ENCODE assay signal across 26 cellular contexts in genomic region chr1:201810466-201811216, GRCh38. TPM values are rescaled to one million over a fixed set of nuclear protein-coding genes. Genes with fewer than 3 reads are reported as not detected.
DNase-seq lines count a peak whose midpoint lies in the region; ATAC-seq, FAIRE-seq and TF ChIP-seq lines count a peak whose summit lies in the region.
"Had no signal": no experiment of that assay in that cellular context is flagged by ENCODE, and none has a peak within 500 bp of the region (broad histone marks: within the 10 kb centered on the region; RNA-seq: fewer than 3 reads in every experiment).

No MANE protein-coding gene starts in this region.

- H3K4me2 ChIP-seq in K562 (ENCODE audit: insufficient read depth, low read length) (no peak overlapping the region), neural cell (ENCODE audit: low read length) (no peak overlapping the region)
- H3K4me2 ChIP-seq: A549; BLaER1 treated with 17β-estradiol and CSF1 and Interleukin-3, amounts not matched to agents 10 nM and 100 nM had no signal

- in situ Hi-C loops in K562 (cut with MboI): no loop called here

- H3K9me2 ChIP-seq in neural cell (ENCODE audit: insufficient read depth, low read length): no peaks in the 10 kb centered on the region

- no peak overlapping the region for H3K4me3 Mint-ChIP-seq in naive thymus-derived CD4-positive, alpha-beta T cell
- H3K4me3 Mint-ChIP-seq: CD14-positive monocyte; CD4-positive, alpha-beta T cell; CD8-positive, alpha-beta memory T cell had no signal

- TF ChIP-seq POLR2A in K562 (conservative IDR thresholded peaks at IDR 0.05): no peak

- DNase-seq in K562 (ENCODE audit: extremely low read depth in 1 of 4, low spot score in 3 of 4): no peak
- DNase-seq in islet precursor cell: peak; percentile 40
- no peak for DNase-seq in naive thymus-derived CD4-positive, alpha-beta T cell
- no peak for DNase-seq in HTR-8/SVneo (ENCODE audit: insufficient read length, low spot score)
- no peak for DNase-seq in activated CD4-positive, CD25-positive, alpha-beta regulatory T cell treated with anti-CD3 and anti-CD28 coated beads, Interleukin-2, amount 50 U/mL, for 72 hours
- DNase-seq: 8988T; ACHN; AML-193; BE2C; CD4-positive, alpha-beta T cell; CD8-positive, alpha-beta memory T cell; DMS 273 treated with DMSO at 0.1 percent for 48 hours; DMS79; EL; GDM1; GOT3 had no signal

- FAIRE-seq in K562 (lab: Jason Lieb, UNC) (no peak), HTR-8/SVneo (lab: Jason Lieb, UNC) (no peak)
- FAIRE-seq: A549, D721Med, GM12878, H54 had no signal

- H4K20me1 ChIP-seq in K562 (replicated peaks; ENCODE audit: control insufficient read depth, insufficient read depth, low read length) (no peaks in the 10 kb centered on the region), neural cell (ENCODE audit: insufficient read depth) (no peaks in the 10 kb centered on the region)

- H3K9me3 Mint-ChIP-seq in naive thymus-derived CD4-positive, alpha-beta T cell: no peaks in the 10 kb centered on the region
- H3K9me3 Mint-ChIP-seq: CD14-positive monocyte; CD4-positive, alpha-beta T cell; CD8-positive, alpha-beta memory T cell had no signal

- H3K36me3 Mint-ChIP-seq in naive thymus-derived CD4-positive, alpha-beta T cell: peaks cover 0 to 39% (median 12%) of the 10 kb centered on the region in 5 donors

- peak overlapping the region in 1 of 9 donors; percentile 43 for H3K27ac Mint-ChIP-seq in naive thymus-derived CD4-positive, alpha-beta T cell
- H3K27ac Mint-ChIP-seq: CD14-positive monocyte; CD4-positive, alpha-beta T cell had no signal

- TF ChIP-seq CTCF in HEK293 (tag by site-specific recombination; IDR thresholded peaks at IDR 0.05): no peak
- TF ChIP-seq CTCF in K562 (IDR thresholded peaks at IDR 0.05 in 2 of 3, conservative IDR thresholded peaks at IDR 0.05 in 1 of 3; ENCODE audit: insufficient read depth in 2 of 3, low read depth in 1 of 3, low read length in 3 of 3): no peak
- TF ChIP-seq CTCF in neural cell (IDR thresholded peaks at IDR 0.05; ENCODE audit: poor library complexity, severe bottlenecking): no peak

- TF ChIP-seq RAD21 in K562 (CRISPR knock-in tag; conservative IDR thresholded peaks at IDR 0.05 in 1 of 2, IDR thresholded peaks at IDR 0.05 in 1 of 2): no peak
- no peak for TF ChIP-seq RAD21 in neural cell (conservative IDR thresholded peaks at IDR 0.05)

- H3K27ac ChIP-seq in HEK293 (ENCODE audit: extremely low read depth, low read depth, low read length) (no peak overlapping the region), K562 (ENCODE audit: extremely low read depth, low read depth, low read length) (no peak overlapping the region), neural cell (ENCODE audit: low read length) (no peak overlapping the region)
- H3K27ac ChIP-seq in naive thymus-derived CD4-positive, alpha-beta T cell (ENCODE audit: low read depth, low read length): no peak overlapping the region
- H3K27ac ChIP-seq: A549; BLaER1 treated with 17β-estradiol and CSF1 and Interleukin-3, amounts not matched to agents 10 nM and 100 nM had no signal

- no peaks in the 10 kb centered on the region for H3K27me3 Mint-ChIP-seq in naive thymus-derived CD4-positive, alpha-beta T cell
- H3K27me3 Mint-ChIP-seq: CD4-positive, alpha-beta T cell; CD8-positive, alpha-beta memory T cell had no signal

- TF ChIP-seq EP300 in K562 (IDR thresholded peaks at IDR 0.05; ENCODE audit: low read length) (no peak), neural cell (conservative IDR thresholded peaks at IDR 0.05; ENCODE audit: poor library complexity, severe bottlenecking) (no peak)

- POLR2A ChIA-PET in HEK293 (lab: Yijun Ruan, JAX) (no interaction called here), K562 (lab: Yijun Ruan, JAX) (no interaction called here)
- POLR2A ChIA-PET in naive thymus-derived CD4-positive, alpha-beta T cell (lab: Charles Lee): no interaction called here

- CTCF ChIA-PET in HEK293 (lab: Yijun Ruan, JAX): no interaction called here
- CTCF ChIA-PET in K562 (lab: Yijun Ruan, JAX; ENCODE audit: low intra/inter-chr PET ratio): no interaction called here
- CTCF ChIA-PET in naive thymus-derived CD4-positive, alpha-beta T cell (lab: Charles Lee): no interaction called here

- intact Hi-C loops in K562 (cut with micrococcal nuclease): no loop called here
- intact Hi-C loops in naive thymus-derived CD4-positive, alpha-beta T cell (cut with micrococcal nuclease): no loop called here

- no peak overlapping the region for H3K4me3 ChIP-seq in HEK293 (ENCODE audit: low read depth, low read length)
- H3K4me3 ChIP-seq in K562: no peak overlapping the region
- H3K4me3 ChIP-seq in neural cell (ENCODE audit: low read length): no peak overlapping the region
- no peak overlapping the region for H3K4me3 ChIP-seq in naive thymus-derived CD4-positive, alpha-beta T cell (ENCODE audit: low read length)
- H3K4me3 ChIP-seq: A549; BLaER1 treated with 17β-estradiol and CSF1 and Interleukin-3, amounts not matched to agents 10 nM and 100 nM; GM12878; HAP-1 had no signal

- H3K36me3 ChIP-seq in HEK293 (ENCODE audit: control insufficient read depth in 2 of 2, insufficient read depth in 1 of 2, low read length in 2 of 2) (peaks cover 0 to 66% of the 10 kb centered on the region in 2 experiments; a peak in 2 of 3 replicates), K562 (ENCODE audit: control insufficient read depth, insufficient read depth, low read length) (peaks cover 34% of the 10 kb centered on the region), neural cell (ENCODE audit: insufficient read depth, low read length) (peaks cover 37% of the 10 kb centered on the region)
- peaks cover 0 to 31% (median 0%) of the 10 kb centered on the region in 3 experiments for H3K36me3 ChIP-seq in naive thymus-derived CD4-positive, alpha-beta T cell (ENCODE audit: control insufficient read depth in 2 of 3, insufficient read depth in 3 of 3, low read length in 3 of 3)

- H2AFZ ChIP-seq in K562 (ENCODE audit: low read depth, low read length): no peak overlapping the region
- H2AFZ ChIP-seq in neural cell (ENCODE audit: low read depth, low read length): no peak overlapping the region

- WGBS in K562 (ENCODE audit: insufficient coverage, low coverage, missing lambda C conversion rate): 60% methylated on average over 18 of the region's 19 CpGs

- ATAC-seq in K562: no peak
- ATAC-seq in naive thymus-derived CD4-positive, alpha-beta T cell: no peak
- no peak for ATAC-seq in HG03159 (IDR thresholded peaks at IDR 0.05; ENCODE audit: unreplicated experiment)
- ATAC-seq: A549, GM12878 had no signal

- BruUV-seq in K562 (replicated peaks; lab: Mats Ljungman, UMichigan): no TSS peak

- H3K27me3 ChIP-seq in K562 (ENCODE audit: control insufficient read depth in 2 of 2, insufficient read depth in 2 of 2, low read length in 2 of 2) (peaks cover 0 to 7% of the 10 kb centered on the region in 2 experiments; a peak in 1 of 5 replicates), neural cell (ENCODE audit: insufficient read depth, low read depth, low read length) (no peaks in the 10 kb centered on the region)
- H3K27me3 ChIP-seq in naive thymus-derived CD4-positive, alpha-beta T cell (ENCODE audit: control insufficient read depth in 2 of 2, insufficient read depth in 2 of 2, low read length in 2 of 2): no peaks in the 10 kb centered on the region
- H3K27me3 ChIP-seq: BE2C; BLaER1 treated with 17β-estradiol and CSF1 and Interleukin-3, amounts not matched to agents 10 nM and 100 nM had no signal

- H3K4me1 Mint-ChIP-seq in naive thymus-derived CD4-positive, alpha-beta T cell: no peaks in the 10 kb centered on the region
- H3K4me1 Mint-ChIP-seq: CD14-positive monocyte; CD8-positive, alpha-beta memory T cell had no signal

- peaks cover 7% of the 10 kb centered on the region for H3K9me1 ChIP-seq in K562 (ENCODE audit: control insufficient read depth, insufficient read depth, low read length)

- no peaks in the 10 kb centered on the region for H3K9me3 ChIP-seq in HEK293 (ENCODE audit: control insufficient read depth, insufficient read depth, low read depth, low read length)
- no peaks in the 10 kb centered on the region for H3K9me3 ChIP-seq in K562 (replicated peaks; ENCODE audit: control insufficient read depth, insufficient read depth, low read depth, low read length)
- no peaks in the 10 kb centered on the region for H3K9me3 ChIP-seq in neural cell (ENCODE audit: low read length)
- no peaks in the 10 kb centered on the region for H3K9me3 ChIP-seq in naive thymus-derived CD4-positive, alpha-beta T cell (ENCODE audit: control insufficient read depth in 2 of 3, low read length in 3 of 3)
- H3K9me3 ChIP-seq: A549; BE2C; BLaER1 treated with 17β-estradiol and CSF1 and Interleukin-3, amounts not matched to agents 10 nM and 100 nM; HAP-1 had no signal

- H3K79me2 ChIP-seq in K562 (ENCODE audit: control insufficient read depth, insufficient read depth, low read length) (no peaks in the 10 kb centered on the region), neural cell (replicated peaks; ENCODE audit: insufficient read depth, low read length) (no peaks in the 10 kb centered on the region)

- H3K9ac ChIP-seq in K562 (ENCODE audit: insufficient read depth in 1 of 2, low read depth in 2 of 2, low read length in 2 of 2) (peak overlapping the region in 1 of 2 experiments; percentile 22; a peak in 1 of 4 replicates), neural cell (ENCODE audit: low read length) (no peak overlapping the region)
- H3K9ac ChIP-seq: BLaER1 treated with 17β-estradiol and CSF1 and Interleukin-3, amounts not matched to agents 10 nM and 100 nM had no signal

- H3K4me1 ChIP-seq in HEK293 (ENCODE audit: control insufficient read depth, insufficient read depth, low read length) (no peaks in the 10 kb centered on the region), K562 (replicated peaks in 1 of 2; ENCODE audit: control insufficient read depth in 2 of 2, insufficient read depth in 2 of 2, low read length in 2 of 2) (peaks cover 0 to 3% of the 10 kb centered on the region in 2 experiments; a peak in 1 of 5 replicates)
- H3K4me1 ChIP-seq in naive thymus-derived CD4-positive, alpha-beta T cell (ENCODE audit: control insufficient read depth in 2 of 2, insufficient read depth in 2 of 2, low read length in 2 of 2): no peaks in the 10 kb centered on the region
- H3K4me1 ChIP-seq: A549; BE2C; BLaER1 treated with 17β-estradiol and CSF1 and Interleukin-3, amounts not matched to agents 10 nM and 100 nM; HAP-1 had no signal

- H3F3A ChIP-seq in neural cell (ENCODE audit: insufficient read depth, low read length, poor library complexity, severe bottlenecking): no peaks in the 10 kb centered on the region

RNA-seq across cellular contexts. Expression of gene IPO9, which starts 18.3 kb away (rescaled TPM):
- 97.9 and 100 TPM in 2 replicates for total RNA-seq in K562 (2011; cell fraction: chromatin; rRNA removed; ENCODE audit: low replicate concordance)
- 46.0 and 50.0 TPM in 2 replicates for total RNA-seq in K562 (2011; cell fraction: nucleolus; rRNA removed)
- total RNA-seq in K562 (2011; cell fraction: nucleoplasm; rRNA removed): 63.2 and 72.2 TPM in 2 replicates
- total RNA-seq in K562 (2014; rRNA removed): 37.2 and 38.8 TPM in 2 replicates
- 27.9 and 33.2 TPM in 2 replicates for total RNA-seq in K562 (2014; rRNA removed; fragmentation: Illumina TruSeq; extraction: Trizol)
- total RNA-seq in K562 (2015; rRNA removed; fragmentation: Illumina TruSeq; extraction: Trizol): 35.8 and 36.4 TPM in 2 replicates
- total RNA-seq in K562 (2021): 75.0 and 82.2 TPM in 2 replicates
- polyA plus RNA-seq in K562 (2011; rRNA removed): 61.7 and 78.6 TPM in 2 replicates
- polyA plus RNA-seq in K562 (2011; cell fraction: cytosol; rRNA removed): 42.7 and 44.2 TPM in 2 replicates
- 109 and 150 TPM in 2 replicates for polyA plus RNA-seq in K562 (2011; cell fraction: nucleus; rRNA removed)
- polyA plus RNA-seq in K562 (2012): 41.1 and 44.6 TPM in 2 replicates
- polyA plus RNA-seq in K562 (2014; fragmentation: Illumina TruSeq; extraction: Trizol): 47.9 and 59.2 TPM in 2 replicates
- polyA plus RNA-seq in K562 (2014; fragmentation: Nextera tagmentation; extraction: Ambion mirVana): 10 to 100 TPM; 28.1 to 49.6 TPM
- 43.9 and 48.3 TPM in 2 replicates for polyA plus RNA-seq in K562 (2014; rRNA removed)
- polyA minus RNA-seq in K562 (2011; rRNA and poly(A)+ RNA removed): 56.5 and 76.0 TPM in 2 replicates
- polyA minus RNA-seq in K562 (2011; cell fraction: cytosol; rRNA and poly(A)+ RNA removed): 28.3 and 31.7 TPM in 2 replicates
- 32.9 and 42.8 TPM in 2 replicates for polyA minus RNA-seq in K562 (2011; cell fraction: nucleus; rRNA and poly(A)+ RNA removed)
- 44.9 and 45.0 TPM in 2 replicates for polyA plus RNA-seq in neural cell
- 92.5 and 97.4 TPM in 2 replicates for polyA minus RNA-seq in neural cell
- total RNA-seq in naive thymus-derived CD4-positive, alpha-beta T cell: 10 to 100 TPM; 28.7 to 55.3 (median 37.9) TPM
- polyA plus RNA-seq in naive thymus-derived CD4-positive, alpha-beta T cell: 10 to 100 TPM; 20.8 to 24.7 TPM
